In the genomic region with DNA sequence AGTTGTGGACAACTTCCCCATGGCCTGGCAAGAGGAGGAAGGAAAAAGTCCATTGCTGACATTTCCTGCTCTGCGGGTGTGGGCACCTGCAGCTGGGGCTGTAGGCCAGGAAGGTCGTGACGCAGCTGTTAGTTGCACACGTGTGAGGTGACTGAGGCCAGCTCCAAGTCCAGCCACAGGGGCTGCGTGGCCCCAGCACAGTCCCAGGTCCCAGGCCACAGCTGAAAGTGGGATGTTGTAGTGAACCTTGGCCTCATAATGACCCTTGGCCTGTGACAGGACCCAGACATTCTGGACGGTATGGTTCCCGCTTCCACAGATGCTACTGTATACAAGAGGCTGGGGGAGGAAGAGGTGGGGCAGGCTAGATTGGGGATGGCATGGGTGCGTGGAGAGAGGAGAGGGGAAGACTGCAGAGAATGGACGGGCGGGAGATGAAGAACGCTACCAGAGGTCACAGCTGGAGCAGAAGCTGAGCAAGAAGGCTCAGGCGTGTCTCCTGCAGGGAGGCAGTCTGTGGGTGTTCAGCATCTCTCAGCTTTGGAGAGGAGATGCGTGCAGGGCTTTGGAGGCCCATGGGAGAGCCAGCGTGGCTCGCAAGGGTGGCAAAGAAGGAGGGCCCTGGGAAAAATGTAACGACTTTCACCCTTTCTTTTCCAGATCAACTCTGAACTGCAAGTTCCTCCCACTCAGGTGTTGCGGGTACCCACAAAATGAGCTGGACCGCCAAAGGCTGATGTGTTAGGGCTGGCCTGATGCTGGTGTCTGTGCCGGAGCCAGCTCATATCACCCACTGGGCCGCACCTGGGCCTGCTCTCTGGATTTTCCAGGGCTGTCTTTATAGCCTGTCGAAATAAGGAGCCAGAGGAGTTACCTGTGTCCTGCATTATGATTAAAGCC, we compare ENCODE assay signal across 17 cellular contexts. TPM values are rescaled to one million over a fixed set of nuclear protein-coding genes. Genes with fewer than 3 reads are reported as not detected.
DNase-seq lines count a peak whose midpoint lies in the region; ATAC-seq and TF ChIP-seq lines count a peak whose summit lies in the region.
"Had no signal": no experiment of that assay in that cellular context is flagged by ENCODE, and none has a peak within 500 bp of the region (broad histone marks: within the 10 kb centered on the region; RNA-seq: fewer than 3 reads in every experiment).

No MANE protein-coding gene starts in this region.

- ATAC-seq in left ventricle myocardium superior (no peak), HG03025 (IDR thresholded peaks at IDR 0.05; ENCODE audit: low FRiP score, unreplicated experiment) (no peak)
- ATAC-seq: activated T-cell treated with anti-CD3 and anti-CD28 coated beads, Interleukin-2, amount 50 U/mL, for 4 hours had no signal

- intact Hi-C loops in Caco-2 (cut with micrococcal nuclease; ENCODE audit: unreplicated experiment) = loop anchor here (2.0 kb wide), 1 partner anchor 111 kb away; no protein-coding TSS in a partner anchor
- intact Hi-C loops in left ventricle myocardium superior (cut with micrococcal nuclease) = no loop called here
- intact Hi-C loops in posterior vena cava (cut with DNase I) = no loop called here

- CTCF ChIA-PET in Caco-2 (lab: Charles Lee) = interaction anchor here (0.6 to 1.3 kb wide), 2 partner anchors 61 to 393 kb away, joined by 3 read pairs; no protein-coding TSS in a partner anchor

- peak overlapping the region in 3 of 4 donors; percentile 59 to 79 (median 79) for H3K27ac ChIP-seq in Peyer's patch
- H3K27ac ChIP-seq: psoas muscle had no signal

- H3K27me3 ChIP-seq in Caco-2 (replicated peaks; ENCODE audit: control insufficient read depth, insufficient read depth, low read length) (no peaks in the 10 kb centered on the region), Peyer's patch (no peaks in the 10 kb centered on the region)
- H3K27me3 ChIP-seq: BE2C had no signal

- peak in 1 of 2 donors; percentile 16 for TF ChIP-seq POLR2A in Peyer's patch (IDR thresholded peaks at IDR 0.05)

- H3K4me3 ChIP-seq in Caco-2 (ENCODE audit: low read depth, low read length) (no peak overlapping the region), Peyer's patch (no peak overlapping the region)
- H3K4me3 ChIP-seq: psoas muscle had no signal

- TF ChIP-seq CTCF in Caco-2 (IDR thresholded peaks at IDR 0.05; ENCODE audit: insufficient read depth in 1 of 2, low read depth in 1 of 2, low read length in 1 of 2, severe bottlenecking in 1 of 2, unreplicated experiment in 1 of 2) (no peak), Peyer's patch (IDR thresholded peaks at IDR 0.05) (no peak)

- peaks cover 5% of the 10 kb centered on the region for H3K36me3 Mint-ChIP-seq in Caco-2 (ENCODE audit: insufficient read depth, unreplicated experiment)

- H3K4me3 Mint-ChIP-seq in Caco-2 (ENCODE audit: unreplicated experiment) = peak overlapping the region; percentile 24
- H3K4me3 Mint-ChIP-seq: activated T-cell treated with anti-CD3 and anti-CD28 coated beads, Interleukin-2, amount 50 U/mL, for 4 hours had no signal

- POLR2A ChIA-PET in Caco-2 (lab: Charles Lee) = interaction anchor here (1.8 kb wide), 1 partner anchor 110 kb away, joined by 6 read pairs; a partner anchor contains a TSS

- H3K36me3 ChIP-seq in Caco-2 (ENCODE audit: control insufficient read depth, insufficient read depth, low read length) (no peaks in the 10 kb centered on the region), Peyer's patch (no peaks in the 10 kb centered on the region)
- H3K36me3 ChIP-seq: BE2C had no signal

- H3K4me1 ChIP-seq in Caco-2 = peaks cover 53% of the 10 kb centered on the region
- H3K4me1 ChIP-seq in Peyer's patch = peaks cover 0 to 23% (median 7%) of the 10 kb centered on the region in 4 donors
- H3K4me1 ChIP-seq: BE2C, psoas muscle had no signal

- H3K27ac Mint-ChIP-seq in Caco-2 (ENCODE audit: unreplicated experiment) = peak overlapping the region; percentile 83

- H3K4me1 Mint-ChIP-seq in Caco-2 (ENCODE audit: low read depth, unreplicated experiment) = peaks cover 40% of the 10 kb centered on the region

- no peaks in the 10 kb centered on the region for H3K27me3 Mint-ChIP-seq in Caco-2 (ENCODE audit: insufficient read depth, unreplicated experiment)

- DNase-seq in Caco-2 (no peak), Peyer's patch (peak in 2 of 3 donors; percentile 72 to 77), left ventricle myocardium superior (peak; percentile 56), posterior vena cava (ENCODE audit: low spot score) (peak; percentile 76), NCI-H1105 (lab: John Stamatoyannopoulos, UW) (no peak), NCI-H1436 treated with DMSO at 0.1 percent for 48 hours (lab: John Stamatoyannopoulos, UW) (no peak), NCI-H69 (lab: John Stamatoyannopoulos, UW) (no peak)
- DNase-seq: activated T-cell treated with anti-CD3 and anti-CD28 coated beads, Interleukin-2, amount 50 U/mL, for 4 hours; amniotic stem cell; BE2C; cortex of kidney; DND-41; midbrain; psoas muscle; stimulated activated CD4-positive, alpha-beta T cell treated with anti-CD3 and anti-CD28 coated beads, Interleukin-2, amount 100 ng/mL, for 48 hours had no signal

- no peaks in the 10 kb centered on the region for H3K9me3 Mint-ChIP-seq in Caco-2 (ENCODE audit: unreplicated experiment)
- H3K9me3 Mint-ChIP-seq: activated T-cell treated with anti-CD3 and anti-CD28 coated beads, Interleukin-2, amount 50 U/mL, for 4 hours had no signal

- H3K9me3 ChIP-seq in Caco-2 (no peaks in the 10 kb centered on the region), Peyer's patch (no peaks in the 10 kb centered on the region)
- H3K9me3 ChIP-seq: BE2C, psoas muscle had no signal

- TSS peak; percentile 99 for BruUV-seq in Caco-2 (replicated peaks; lab: Mats Ljungman, UMichigan)

RNA-seq across cellular contexts. Expression of a gene that starts 21.9 kb away (rescaled TPM):
- total RNA-seq in Caco-2 (2022) = 0.09 TPM in 2 replicates
- under 1 TPM in 2 of 4 donors, not detected in 2; 0.66 to 0.83 TPM for total RNA-seq in Peyer's patch
- not detected for total RNA-seq in left ventricle myocardium superior
- under 1 TPM; 0.29 to 0.32 TPM for total RNA-seq in posterior vena cava
- total RNA-seq: OCI-LY7 had no signal

RNA-seq across cellular contexts. Expression of a gene that starts 54.3 kb away (rescaled TPM):
- total RNA-seq in Caco-2 (2022) = 0.49 and 1.1 TPM in 2 replicates
- not detected for total RNA-seq in Peyer's patch
- not detected for total RNA-seq in left ventricle myocardium superior
- total RNA-seq in posterior vena cava = not detected
- total RNA-seq: activated T-cell treated with anti-CD3 and anti-CD28 coated beads, Interleukin-2, amount 50 U/mL, for 4 hours; OCI-LY7 had no signal

Comparison
In these comparisons a context has a peak if more than half of its experiments do, and no peak if none do; other contexts are left out.
1. DNase-seq: peak in Peyer's patch (2 of 3), left ventricle myocardium superior (single experiment) and posterior vena cava (single experiment); none in Caco-2 (0 of 2), NCI-H1105 (single experiment), NCI-H1436 treated with DMSO at 0.1 percent for 48 hours (single experiment) and NCI-H69 (single experiment).